In the genomic region with DNA sequence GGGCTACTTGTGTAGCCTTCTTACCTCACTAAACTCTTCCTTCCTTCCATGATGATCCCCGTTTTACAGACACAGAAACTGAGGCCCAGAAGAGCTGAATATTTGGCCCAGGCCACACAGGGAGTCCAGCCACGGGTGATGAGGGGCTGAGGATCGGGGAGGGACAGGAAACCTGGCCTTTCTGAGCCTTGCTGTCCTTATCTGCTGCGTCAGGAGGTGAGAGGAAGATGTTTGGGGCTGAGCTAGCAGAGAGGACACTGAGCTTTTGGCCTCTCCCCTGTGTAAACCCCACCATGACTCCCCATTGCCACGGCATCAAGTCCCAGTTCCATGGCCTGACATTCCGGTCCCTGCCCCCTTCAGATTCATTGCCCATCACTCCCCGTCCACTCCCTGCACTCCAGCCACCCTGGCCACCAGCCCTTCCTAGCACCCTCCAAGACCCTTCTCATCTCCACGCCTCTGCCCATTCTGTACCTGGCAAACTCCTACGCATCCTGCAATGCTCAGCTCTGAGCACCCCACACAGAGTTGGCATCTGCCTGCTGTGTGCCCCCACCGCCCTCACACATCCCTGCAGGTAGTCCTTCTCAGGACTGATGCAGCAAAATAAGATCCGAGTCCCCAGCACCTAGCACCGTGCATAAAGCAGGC, we compare ENCODE assay signal across 2 cellular contexts.
TF ChIP-seq lines count a peak whose summit lies in the region.

No MANE protein-coding gene starts in this region.

TF ChIP-seq in H1, 55 proteins besides CTCF, POLR2A, EP300 and RAD21:
- no peak for TF ChIP-seq CBX8 (IDR thresholded peaks at IDR 0.05; ENCODE audit: borderline replicate concordance, low read depth, low read length)
- no peak for TF ChIP-seq GTF2F1 (IDR thresholded peaks at IDR 0.05; ENCODE audit: borderline replicate concordance, low read depth, low read length)
- TF ChIP-seq BACH1 (IDR thresholded peaks at IDR 0.05; ENCODE audit: low read length) = no peak
- TF ChIP-seq, protein P1, sequence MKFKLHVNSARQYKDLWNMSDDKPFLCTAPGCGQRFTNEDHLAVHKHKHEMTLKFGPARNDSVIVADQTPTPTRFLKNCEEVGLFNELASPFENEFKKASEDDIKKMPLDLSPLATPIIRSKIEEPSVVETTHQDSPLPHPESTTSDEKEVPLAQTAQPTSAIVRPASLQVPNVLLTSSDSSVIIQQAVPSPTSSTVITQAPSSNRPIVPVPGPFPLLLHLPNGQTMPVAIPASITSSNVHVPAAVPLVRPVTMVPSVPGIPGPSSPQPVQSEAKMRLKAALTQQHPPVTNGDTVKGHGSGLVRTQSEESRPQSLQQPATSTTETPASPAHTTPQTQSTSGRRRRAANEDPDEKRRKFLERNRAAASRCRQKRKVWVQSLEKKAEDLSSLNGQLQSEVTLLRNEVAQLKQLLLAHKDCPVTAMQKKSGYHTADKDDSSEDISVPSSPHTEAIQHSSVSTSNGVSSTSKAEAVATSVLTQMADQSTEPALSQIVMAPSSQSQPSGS (IDR thresholded peaks at IDR 0.05; ENCODE audit: low read length) = no peak
- TF ChIP-seq SIRT6 (IDR thresholded peaks at IDR 0.05; ENCODE audit: low read length) = no peak
- no peak for TF ChIP-seq TBP (IDR thresholded peaks at IDR 0.05; ENCODE audit: low read depth, low read length)
- no peak for TF ChIP-seq BRCA1 (IDR thresholded peaks at IDR 0.05; ENCODE audit: low read depth, low read length)
- TF ChIP-seq EGR1 (IDR thresholded peaks at IDR 0.05; ENCODE audit: borderline replicate concordance, low read depth, low read length) = no peak
- TF ChIP-seq SP4 (IDR thresholded peaks at IDR 0.05; ENCODE audit: low read length) = no peak
- no peak for TF ChIP-seq NANOG (IDR thresholded peaks at IDR 0.05; ENCODE audit: insufficient read depth, low read depth, low read length, poor library complexity, severe bottlenecking)
- TF ChIP-seq RXRA (IDR thresholded peaks at IDR 0.05; ENCODE audit: insufficient read depth, low read depth, low read length) = no peak
- TF ChIP-seq TAF7 (optimal IDR thresholded peaks at IDR 0.05; ENCODE audit: borderline replicate concordance, low read depth, low read length) = no peak
- no peak for TF ChIP-seq SP2 (IDR thresholded peaks at IDR 0.05; ENCODE audit: low read length)
- TF ChIP-seq BCL11A (IDR thresholded peaks at IDR 0.05; ENCODE audit: low read depth in 2 of 2, low read length in 2 of 2) = no peak
- no peak for TF ChIP-seq JUND (IDR thresholded peaks at IDR 0.05; ENCODE audit: low read length)
- no peak for TF ChIP-seq EZH2 (IDR thresholded peaks at IDR 0.05; ENCODE audit: low read depth, low read length, severe bottlenecking)
- no peak for TF ChIP-seq CBX5 (IDR thresholded peaks at IDR 0.05; ENCODE audit: low read depth, low read length)
- TF ChIP-seq CHD2 (IDR thresholded peaks at IDR 0.05; ENCODE audit: low read length) = no peak
- TF ChIP-seq POLR2AphosphoS5 (IDR thresholded peaks at IDR 0.05; ENCODE audit: low read depth, low read length) = no peak
TF ChIP-seq in H1: peak in this region for 0.

TF ChIP-seq in GM23338, 12 proteins besides CTCF, POLR2A, EP300 and RAD21:
- TF ChIP-seq CREB1 (CRISPR knock-in tag; IDR thresholded peaks at IDR 0.05; ENCODE audit: low read depth) (no peak), EZH2phosphoT487 (IDR thresholded peaks at IDR 0.05; ENCODE audit: unreplicated experiment) (no peak), EZH2 (IDR thresholded peaks at IDR 0.05; ENCODE audit: low read depth, unreplicated experiment) (no peak), ZNF114 (CRISPR knock-in tag; IDR thresholded peaks at IDR 0.05) (no peak), NANOG (IDR thresholded peaks at IDR 0.05; ENCODE audit: borderline replicate concordance) (no peak), ZNF331 (CRISPR knock-in tag; IDR thresholded peaks at IDR 0.05; ENCODE audit: low read depth) (no peak)
- TF ChIP-seq, protein P2, sequence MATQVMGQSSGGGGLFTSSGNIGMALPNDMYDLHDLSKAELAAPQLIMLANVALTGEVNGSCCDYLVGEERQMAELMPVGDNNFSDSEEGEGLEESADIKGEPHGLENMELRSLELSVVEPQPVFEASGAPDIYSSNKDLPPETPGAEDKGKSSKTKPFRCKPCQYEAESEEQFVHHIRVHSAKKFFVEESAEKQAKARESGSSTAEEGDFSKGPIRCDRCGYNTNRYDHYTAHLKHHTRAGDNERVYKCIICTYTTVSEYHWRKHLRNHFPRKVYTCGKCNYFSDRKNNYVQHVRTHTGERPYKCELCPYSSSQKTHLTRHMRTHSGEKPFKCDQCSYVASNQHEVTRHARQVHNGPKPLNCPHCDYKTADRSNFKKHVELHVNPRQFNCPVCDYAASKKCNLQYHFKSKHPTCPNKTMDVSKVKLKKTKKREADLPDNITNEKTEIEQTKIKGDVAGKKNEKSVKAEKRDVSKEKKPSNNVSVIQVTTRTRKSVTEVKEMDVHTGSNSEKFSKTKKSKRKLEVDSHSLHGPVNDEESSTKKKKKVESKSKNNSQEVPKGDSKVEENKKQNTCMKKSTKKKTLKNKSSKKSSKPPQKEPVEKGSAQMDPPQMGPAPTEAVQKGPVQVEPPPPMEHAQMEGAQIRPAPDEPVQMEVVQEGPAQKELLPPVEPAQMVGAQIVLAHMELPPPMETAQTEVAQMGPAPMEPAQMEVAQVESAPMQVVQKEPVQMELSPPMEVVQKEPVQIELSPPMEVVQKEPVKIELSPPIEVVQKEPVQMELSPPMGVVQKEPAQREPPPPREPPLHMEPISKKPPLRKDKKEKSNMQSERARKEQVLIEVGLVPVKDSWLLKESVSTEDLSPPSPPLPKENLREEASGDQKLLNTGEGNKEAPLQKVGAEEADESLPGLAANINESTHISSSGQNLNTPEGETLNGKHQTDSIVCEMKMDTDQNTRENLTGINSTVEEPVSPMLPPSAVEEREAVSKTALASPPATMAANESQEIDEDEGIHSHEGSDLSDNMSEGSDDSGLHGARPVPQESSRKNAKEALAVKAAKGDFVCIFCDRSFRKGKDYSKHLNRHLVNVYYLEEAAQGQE (IDR thresholded peaks at IDR 0.05; ENCODE audit: unreplicated experiment) = no peak
- TF ChIP-seq, protein P3, sequence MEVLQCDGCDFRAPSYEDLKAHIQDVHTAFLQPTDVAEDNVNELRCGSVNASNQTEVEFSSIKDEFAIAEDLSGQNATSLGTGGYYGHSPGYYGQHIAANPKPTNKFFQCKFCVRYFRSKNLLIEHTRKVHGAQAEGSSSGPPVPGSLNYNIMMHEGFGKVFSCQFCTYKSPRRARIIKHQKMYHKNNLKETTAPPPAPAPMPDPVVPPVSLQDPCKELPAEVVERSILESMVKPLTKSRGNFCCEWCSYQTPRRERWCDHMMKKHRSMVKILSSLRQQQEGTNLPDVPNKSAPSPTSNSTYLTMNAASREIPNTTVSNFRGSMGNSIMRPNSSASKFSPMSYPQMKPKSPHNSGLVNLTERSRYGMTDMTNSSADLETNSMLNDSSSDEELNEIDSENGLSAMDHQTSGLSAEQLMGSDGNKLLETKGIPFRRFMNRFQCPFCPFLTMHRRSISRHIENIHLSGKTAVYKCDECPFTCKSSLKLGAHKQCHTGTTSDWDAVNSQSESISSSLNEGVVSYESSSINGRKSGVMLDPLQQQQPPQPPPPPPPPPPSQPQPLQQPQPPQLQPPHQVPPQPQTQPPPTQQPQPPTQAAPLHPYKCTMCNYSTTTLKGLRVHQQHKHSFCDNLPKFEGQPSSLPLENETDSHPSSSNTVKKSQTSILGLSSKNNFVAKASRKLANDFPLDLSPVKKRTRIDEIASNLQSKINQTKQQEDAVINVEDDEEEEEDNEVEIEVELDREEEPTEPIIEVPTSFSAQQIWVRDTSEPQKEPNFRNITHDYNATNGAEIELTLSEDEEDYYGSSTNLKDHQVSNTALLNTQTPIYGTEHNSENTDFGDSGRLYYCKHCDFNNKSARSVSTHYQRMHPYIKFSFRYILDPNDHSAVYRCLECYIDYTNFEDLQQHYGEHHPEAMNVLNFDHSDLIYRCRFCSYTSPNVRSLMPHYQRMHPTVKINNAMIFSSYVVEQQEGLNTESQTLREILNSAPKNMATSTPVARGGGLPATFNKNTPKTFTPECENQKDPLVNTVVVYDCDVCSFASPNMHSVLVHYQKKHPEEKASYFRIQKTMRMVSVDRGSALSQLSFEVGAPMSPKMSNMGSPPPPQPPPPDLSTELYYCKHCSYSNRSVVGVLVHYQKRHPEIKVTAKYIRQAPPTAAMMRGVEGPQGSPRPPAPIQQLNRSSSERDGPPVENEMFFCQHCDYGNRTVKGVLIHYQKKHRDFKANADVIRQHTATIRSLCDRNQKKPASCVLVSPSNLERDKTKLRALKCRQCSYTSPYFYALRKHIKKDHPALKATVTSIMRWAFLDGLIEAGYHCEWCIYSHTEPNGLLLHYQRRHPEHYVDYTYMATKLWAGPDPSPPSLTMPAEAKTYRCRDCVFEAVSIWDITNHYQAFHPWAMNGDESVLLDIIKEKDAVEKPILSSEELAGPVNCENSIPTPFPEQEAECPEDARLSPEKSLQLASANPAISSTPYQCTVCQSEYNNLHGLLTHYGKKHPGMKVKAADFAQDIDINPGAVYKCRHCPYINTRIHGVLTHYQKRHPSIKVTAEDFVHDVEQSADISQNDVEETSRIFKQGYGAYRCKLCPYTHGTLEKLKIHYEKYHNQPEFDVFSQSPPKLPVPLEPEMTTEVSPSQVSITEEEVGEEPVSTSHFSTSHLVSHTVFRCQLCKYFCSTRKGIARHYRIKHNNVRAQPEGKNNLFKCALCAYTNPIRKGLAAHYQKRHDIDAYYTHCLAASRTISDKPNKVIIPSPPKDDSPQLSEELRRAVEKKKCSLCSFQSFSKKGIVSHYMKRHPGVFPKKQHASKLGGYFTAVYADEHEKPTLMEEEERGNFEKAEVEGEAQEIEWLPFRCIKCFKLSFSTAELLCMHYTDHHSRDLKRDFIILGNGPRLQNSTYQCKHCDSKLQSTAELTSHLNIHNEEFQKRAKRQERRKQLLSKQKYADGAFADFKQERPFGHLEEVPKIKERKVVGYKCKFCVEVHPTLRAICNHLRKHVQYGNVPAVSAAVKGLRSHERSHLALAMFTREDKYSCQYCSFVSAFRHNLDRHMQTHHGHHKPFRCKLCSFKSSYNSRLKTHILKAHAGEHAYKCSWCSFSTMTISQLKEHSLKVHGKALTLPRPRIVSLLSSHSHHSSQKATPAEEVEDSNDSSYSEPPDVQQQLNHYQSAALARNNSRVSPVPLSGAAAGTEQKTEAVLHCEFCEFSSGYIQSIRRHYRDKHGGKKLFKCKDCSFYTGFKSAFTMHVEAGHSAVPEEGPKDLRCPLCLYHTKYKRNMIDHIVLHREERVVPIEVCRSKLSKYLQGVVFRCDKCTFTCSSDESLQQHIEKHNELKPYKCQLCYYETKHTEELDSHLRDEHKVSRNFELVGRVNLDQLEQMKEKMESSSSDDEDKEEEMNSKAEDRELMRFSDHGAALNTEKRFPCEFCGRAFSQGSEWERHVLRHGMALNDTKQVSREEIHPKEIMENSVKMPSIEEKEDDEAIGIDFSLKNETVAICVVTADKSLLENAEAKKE (CRISPR knock-in tag; IDR thresholded peaks at IDR 0.05) = no peak
